Comparison of ENCODE assay signal across 32 cellular contexts in the genomic region with DNA sequence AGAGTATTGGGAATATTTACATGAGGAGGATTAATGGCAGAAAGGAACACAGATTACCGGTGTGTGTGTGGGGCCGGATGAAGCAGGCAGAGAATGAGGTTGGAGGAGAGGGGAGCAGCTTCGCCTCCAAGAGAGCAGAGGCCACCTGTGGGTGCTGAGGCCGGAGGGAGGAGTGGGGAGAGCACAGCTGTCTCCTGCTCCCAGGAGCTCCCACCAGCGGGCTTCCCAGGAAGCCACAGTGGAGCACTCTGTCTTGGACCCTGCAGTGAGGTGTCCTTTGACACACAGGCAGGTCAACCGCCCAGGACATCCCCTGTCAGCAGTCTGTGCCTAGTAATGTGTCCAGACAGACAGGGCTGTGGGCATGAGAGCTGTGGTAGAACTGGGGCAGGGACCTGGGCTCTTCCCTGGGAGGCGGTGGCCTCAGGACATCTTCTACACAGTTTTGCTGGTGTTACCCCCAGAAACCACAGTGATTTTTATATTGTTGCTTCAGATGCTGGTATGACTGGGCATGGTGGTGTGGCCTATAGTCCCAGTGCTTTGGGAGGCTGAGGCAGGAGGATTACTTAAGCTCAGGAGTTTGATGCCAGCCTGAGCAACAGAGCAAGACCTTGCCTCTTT. TPM values are rescaled to one million over a fixed set of nuclear protein-coding genes. Genes with fewer than 3 reads are reported as not detected.
DNase-seq lines count a peak whose midpoint lies in the region; ATAC-seq, FAIRE-seq and TF ChIP-seq lines count a peak whose summit lies in the region.
"Had no signal": no experiment of that assay in that cellular context is flagged by ENCODE, and none has a peak within 500 bp of the region (broad histone marks: within the 10 kb centered on the region; RNA-seq: fewer than 3 reads in every experiment).

No MANE protein-coding gene starts in this region.

- no peak for ATAC-seq in activated naive CD8-positive, alpha-beta T cell treated with anti-CD3 and anti-CD28 coated beads, Interleukin-2, amount 50 U/mL, for 24 hours
- peak; percentile 51 for ATAC-seq in stimulated activated naive CD8-positive, alpha-beta T cell treated with anti-CD3 and anti-CD28 coated beads, Interleukin-15, amount 100 ng/mL, for 72 hours
- no peak for ATAC-seq in pancreas
- ATAC-seq: effector memory CD8-positive, alpha-beta T cell; mucosa of descending colon; sciatic nerve had no signal

- no peaks in the 10 kb centered on the region for H3K9me3 Mint-ChIP-seq in T-helper 1 cell treated with Interleukin-12 subunit alpha and Interleukin-12 subunit beta and Interleukin-4 antibody, amounts not matched to agents 30 μg/mL and 1 μg/mL, for 36 hours
- no peaks in the 10 kb centered on the region for H3K9me3 Mint-ChIP-seq in activated naive CD8-positive, alpha-beta T cell treated with anti-CD3 and anti-CD28 coated beads, Interleukin-2, amount 50 U/mL, for 24 hours
- H3K9me3 Mint-ChIP-seq in activated naive CD8-positive, alpha-beta T cell treated with anti-CD3 and anti-CD28 coated beads for 36 hours = no peaks in the 10 kb centered on the region
- H3K9me3 Mint-ChIP-seq in chondrocyte (ENCODE audit: low read depth) = no peaks in the 10 kb centered on the region
- H3K9me3 Mint-ChIP-seq in stimulated activated naive CD8-positive, alpha-beta T cell treated with anti-CD3 and anti-CD28 coated beads, Interleukin-15, amount 100 ng/mL, for 72 hours = no peaks in the 10 kb centered on the region
- H3K9me3 Mint-ChIP-seq: CD4-positive, CD25-positive, alpha-beta regulatory T cell; effector memory CD8-positive, alpha-beta T cell; neural crest cell had no signal

- H3K4me1 ChIP-seq in pancreas = no peaks in the 10 kb centered on the region
- H3K4me1 ChIP-seq: SJSA1, vagina had no signal

- H3K4me3 ChIP-seq in pancreas = no peak overlapping the region
- H3K4me3 ChIP-seq: coronary artery, mucosa of descending colon, SJSA1, vagina had no signal

- no peak overlapping the region for H3K4me3 Mint-ChIP-seq in T-helper 1 cell treated with Interleukin-12 subunit alpha and Interleukin-12 subunit beta and Interleukin-4 antibody, amounts not matched to agents 30 μg/mL and 1 μg/mL, for 36 hours
- H3K4me3 Mint-ChIP-seq in activated naive CD8-positive, alpha-beta T cell treated with anti-CD3 and anti-CD28 coated beads, Interleukin-2, amount 50 U/mL, for 24 hours = no peak overlapping the region
- no peak overlapping the region for H3K4me3 Mint-ChIP-seq in activated naive CD8-positive, alpha-beta T cell treated with anti-CD3 and anti-CD28 coated beads for 36 hours
- H3K4me3 Mint-ChIP-seq in chondrocyte (ENCODE audit: unreplicated experiment) = no peak overlapping the region
- H3K4me3 Mint-ChIP-seq in stimulated activated naive CD8-positive, alpha-beta T cell treated with anti-CD3 and anti-CD28 coated beads, Interleukin-15, amount 100 ng/mL, for 72 hours = no peak overlapping the region
- H3K4me3 Mint-ChIP-seq: CD4-positive, CD25-positive, alpha-beta regulatory T cell; effector memory CD8-positive, alpha-beta T cell; neural crest cell had no signal

- no peak for FAIRE-seq in pancreas (lab: Jason Lieb, UNC)
- FAIRE-seq in frontal cortex (lab: Jason Lieb, UNC) = no peak
- FAIRE-seq: bronchial epithelial cell, HTR-8/SVneo, keratinocyte had no signal

- H3K4me1 Mint-ChIP-seq in T-helper 1 cell treated with Interleukin-12 subunit alpha and Interleukin-12 subunit beta and Interleukin-4 antibody, amounts not matched to agents 30 μg/mL and 1 μg/mL, for 36 hours (ENCODE audit: low read depth) = peaks cover 17% of the 10 kb centered on the region
- H3K4me1 Mint-ChIP-seq in activated naive CD8-positive, alpha-beta T cell treated with anti-CD3 and anti-CD28 coated beads, Interleukin-2, amount 50 U/mL, for 24 hours = peaks cover 23% of the 10 kb centered on the region
- H3K4me1 Mint-ChIP-seq in activated naive CD8-positive, alpha-beta T cell treated with anti-CD3 and anti-CD28 coated beads for 36 hours = peaks cover 17% of the 10 kb centered on the region
- H3K4me1 Mint-ChIP-seq in chondrocyte (ENCODE audit: low read depth) = no peaks in the 10 kb centered on the region
- H3K4me1 Mint-ChIP-seq in stimulated activated naive CD8-positive, alpha-beta T cell treated with anti-CD3 and anti-CD28 coated beads, Interleukin-15, amount 100 ng/mL, for 72 hours = peaks cover 43% of the 10 kb centered on the region
- H3K4me1 Mint-ChIP-seq: neural crest cell had no signal

- H3K27ac Mint-ChIP-seq in T-helper 1 cell treated with Interleukin-12 subunit alpha and Interleukin-12 subunit beta and Interleukin-4 antibody, amounts not matched to agents 30 μg/mL and 1 μg/mL, for 36 hours = peak overlapping the region; percentile 45
- peak overlapping the region; percentile 77 for H3K27ac Mint-ChIP-seq in activated naive CD8-positive, alpha-beta T cell treated with anti-CD3 and anti-CD28 coated beads, Interleukin-2, amount 50 U/mL, for 24 hours
- no peak overlapping the region for H3K27ac Mint-ChIP-seq in activated naive CD8-positive, alpha-beta T cell treated with anti-CD3 and anti-CD28 coated beads for 36 hours
- H3K27ac Mint-ChIP-seq in chondrocyte (ENCODE audit: unreplicated experiment) = no peak overlapping the region
- peak overlapping the region; percentile 54 to 93 for H3K27ac Mint-ChIP-seq in stimulated activated naive CD8-positive, alpha-beta T cell treated with anti-CD3 and anti-CD28 coated beads, Interleukin-15, amount 100 ng/mL, for 72 hours
- H3K27ac Mint-ChIP-seq: CD4-positive, CD25-positive, alpha-beta regulatory T cell; progenitor cell of endocrine pancreas had no signal

- peaks cover 40% of the 10 kb centered on the region for H3K36me3 Mint-ChIP-seq in T-helper 1 cell treated with Interleukin-12 subunit alpha and Interleukin-12 subunit beta and Interleukin-4 antibody, amounts not matched to agents 30 μg/mL and 1 μg/mL, for 36 hours (ENCODE audit: low read depth)
- H3K36me3 Mint-ChIP-seq in activated naive CD8-positive, alpha-beta T cell treated with anti-CD3 and anti-CD28 coated beads, Interleukin-2, amount 50 U/mL, for 24 hours (ENCODE audit: low read depth) = peaks cover 31% of the 10 kb centered on the region
- H3K36me3 Mint-ChIP-seq in activated naive CD8-positive, alpha-beta T cell treated with anti-CD3 and anti-CD28 coated beads for 36 hours = peaks cover 7% of the 10 kb centered on the region
- H3K36me3 Mint-ChIP-seq in chondrocyte (ENCODE audit: low read depth) = peaks cover 17% of the 10 kb centered on the region

- H3K27ac ChIP-seq in pancreas = no peak overlapping the region
- H3K27ac ChIP-seq: 22Rv1, coronary artery, KMS-11, SJSA1, vagina had no signal

- DNase-seq in T-helper 1 cell (no peak), chondrocyte (ENCODE audit: low spot score) (peak; percentile 72), pancreas (no peak), frontal cortex (ENCODE audit: low spot score in 2 of 2) (no peak)
- DNase-seq in activated naive CD8-positive, alpha-beta T cell treated with anti-CD3 and anti-CD28 coated beads, Interleukin-2, amount 50 U/mL, for 24 hours = no peak
- no peak for DNase-seq in activated naive CD8-positive, alpha-beta T cell treated with anti-CD3 and anti-CD28 coated beads for 36 hours
- no peak for DNase-seq in stimulated activated naive CD8-positive, alpha-beta T cell treated with anti-CD3 and anti-CD28 coated beads, Interleukin-15, amount 100 ng/mL, for 72 hours
- DNase-seq: activated gamma-delta T cell; CD4-positive, CD25-positive, alpha-beta regulatory T cell; effector memory CD8-positive, alpha-beta T cell; erythroblast; head of caudate nucleus; mucosa of descending colon; NCI-H1417 treated with DMSO at 0.1 percent for 48 hours; NCI-H2081 treated with DMSO at 0.1 percent for 48 hours; NCI-H446; NCI-H774; stimulated activated CD4-positive, alpha-beta T cell treated with anti-CD3 and anti-CD28 coated beads, Interleukin-4, amount 100 ng/mL, for 4 hours; stimulated activated naive CD4-positive, alpha-beta T cell treated with Interleukin-2 at 50 U/mL for 16 hours had no signal

- intact Hi-C loops in pancreas (cut with DNase I) = no loop called here

- H3K27me3 Mint-ChIP-seq in T-helper 1 cell treated with Interleukin-12 subunit alpha and Interleukin-12 subunit beta and Interleukin-4 antibody, amounts not matched to agents 30 μg/mL and 1 μg/mL, for 36 hours (ENCODE audit: low read depth) = no peaks in the 10 kb centered on the region
- no peaks in the 10 kb centered on the region for H3K27me3 Mint-ChIP-seq in activated naive CD8-positive, alpha-beta T cell treated with anti-CD3 and anti-CD28 coated beads, Interleukin-2, amount 50 U/mL, for 24 hours
- H3K27me3 Mint-ChIP-seq in activated naive CD8-positive, alpha-beta T cell treated with anti-CD3 and anti-CD28 coated beads for 36 hours = no peaks in the 10 kb centered on the region
- no peaks in the 10 kb centered on the region for H3K27me3 Mint-ChIP-seq in chondrocyte (ENCODE audit: low read depth)
- no peaks in the 10 kb centered on the region for H3K27me3 Mint-ChIP-seq in stimulated activated naive CD8-positive, alpha-beta T cell treated with anti-CD3 and anti-CD28 coated beads, Interleukin-15, amount 100 ng/mL, for 72 hours
- H3K27me3 Mint-ChIP-seq: CD4-positive, CD25-positive, alpha-beta regulatory T cell; effector memory CD8-positive, alpha-beta T cell; progenitor cell of endocrine pancreas had no signal

- H3K36me3 ChIP-seq in pancreas = no peaks in the 10 kb centered on the region

- TF ChIP-seq CTCF in chondrocyte (IDR thresholded peaks at IDR 0.05) (no peak), pancreas (IDR thresholded peaks at IDR 0.05) (no peak)

- WGBS in pancreas, 2 donors = 95 to 96% methylated on average over 7 of the region's 7 CpGs

- no peaks in the 10 kb centered on the region for H3K9me3 ChIP-seq in pancreas
- H3K9me3 ChIP-seq: mucosa of descending colon, SJSA1, vagina had no signal

- H3K27me3 ChIP-seq in pancreas = no peaks in the 10 kb centered on the region
- H3K27me3 ChIP-seq: SJSA1, vagina had no signal

RNA-seq across cellular contexts. Expression of a gene that starts 18.5 kb away (rescaled TPM):
- total RNA-seq in activated naive CD8-positive, alpha-beta T cell treated with anti-CD3 and anti-CD28 coated beads for 36 hours = 1 to 10 TPM in 1 of 2 experiments, under 1 TPM in 1; 0.72 to 2.0 TPM
- total RNA-seq in chondrocyte (0.30 to 0.38 TPM in 2 of 3 replicates, not detected in the other), pancreas (1 to 10 TPM; 1.0 to 1.5 (median 1.5) TPM), frontal cortex (under 0.01 TPM)
- polyA plus RNA-seq in pancreas = 1 to 10 TPM; 3.5 to 4.3 TPM
- total RNA-seq: RPMI7951, SJSA1 had no signal

Comparison
In these comparisons a context has a peak if more than half of its experiments do, and no peak if none do; other contexts are left out.
1. H3K27ac Mint-ChIP-seq: peak in T-helper 1 cell treated with Interleukin-12 subunit alpha and Interleukin-12 subunit beta and Interleukin-4 antibody, amounts not matched to agents 30 μg/mL and 1 μg/mL, for 36 hours (single experiment), activated naive CD8-positive, alpha-beta T cell treated with anti-CD3 and anti-CD28 coated beads, Interleukin-2, amount 50 U/mL, for 24 hours (single experiment) and stimulated activated naive CD8-positive, alpha-beta T cell treated with anti-CD3 and anti-CD28 coated beads, Interleukin-15, amount 100 ng/mL, for 72 hours (2 of 2); none in activated naive CD8-positive, alpha-beta T cell treated with anti-CD3 and anti-CD28 coated beads for 36 hours (single experiment) and chondrocyte (single experiment).